Comparison of ENCODE assay signal across 8 cellular contexts in genomic region chr2:96207778-96208143, GRCh38. TPM values are rescaled to one million over a fixed set of nuclear protein-coding genes. Genes with fewer than 3 reads are reported as not detected.
DNase-seq lines count a peak whose midpoint lies in the region; ATAC-seq and TF ChIP-seq lines count a peak whose summit lies in the region.

No MANE protein-coding gene starts in this region.

- H3K4me3 Mint-ChIP-seq in T-helper 1 cell treated with Interleukin-12 subunit alpha and Interleukin-12 subunit beta and Interleukin-4 antibody, amounts not matched to agents 30 μg/mL and 1 μg/mL, for 36 hours, result peak overlapping the region; percentile 94
- peak overlapping the region; percentile 86 for H3K4me3 Mint-ChIP-seq in dendritic cell treated with granulocyte-macrophage colony-stimulating factor and Interleukin-4, amounts not matched to agents 40 ng/mL and 50 ng/mL, for 4 days
- H3K4me3 Mint-ChIP-seq in natural killer cell treated with Interleukin-12 subunit alpha and Interleukin-12 subunit beta and Interleukin-15 and Interleukin-18, amount 100 ng/mL, for 72 hours, result peak overlapping the region; percentile 98

- peaks cover 7% of the 10 kb centered on the region for H3K36me3 Mint-ChIP-seq in T-helper 1 cell treated with Interleukin-12 subunit alpha and Interleukin-12 subunit beta and Interleukin-4 antibody, amounts not matched to agents 30 μg/mL and 1 μg/mL, for 36 hours (ENCODE audit: low read depth)
- H3K36me3 Mint-ChIP-seq in dendritic cell treated with granulocyte-macrophage colony-stimulating factor and Interleukin-4, amounts not matched to agents 40 ng/mL and 50 ng/mL, for 4 days (ENCODE audit: low read depth), result peaks cover 56% of the 10 kb centered on the region
- H3K36me3 Mint-ChIP-seq in natural killer cell treated with Interleukin-12 subunit alpha and Interleukin-12 subunit beta and Interleukin-15 and Interleukin-18, amount 100 ng/mL, for 72 hours, result peaks cover 9% of the 10 kb centered on the region

- intact Hi-C loops in dendritic cell treated with granulocyte-macrophage colony-stimulating factor and Interleukin-4, amounts not matched to agents 40 ng/mL and 50 ng/mL, for 4 days (cut with micrococcal nuclease), result loop anchor here (2.0 kb wide), 2 partner anchors 35 to 59 kb away; partner anchors contain the start of gene CIAO1

- no peak for TF ChIP-seq CTCF in Loucy (conservative IDR thresholded peaks at IDR 0.05; ENCODE audit: low read length)

- H3K27ac Mint-ChIP-seq in T-helper 1 cell treated with Interleukin-12 subunit alpha and Interleukin-12 subunit beta and Interleukin-4 antibody, amounts not matched to agents 30 μg/mL and 1 μg/mL, for 36 hours, result peak overlapping the region; percentile 86
- H3K27ac Mint-ChIP-seq in dendritic cell treated with granulocyte-macrophage colony-stimulating factor and Interleukin-4, amounts not matched to agents 40 ng/mL and 50 ng/mL, for 4 days, result peak overlapping the region; percentile 91
- peak overlapping the region; percentile 89 to 92 for H3K27ac Mint-ChIP-seq in natural killer cell treated with Interleukin-12 subunit alpha and Interleukin-12 subunit beta and Interleukin-15 and Interleukin-18, amount 100 ng/mL, for 72 hours

- H3K4me2 ChIP-seq in Loucy (ENCODE audit: low read depth, low read length, poor library complexity, severe bottlenecking), result peak overlapping the region; percentile 100

- peaks cover 51% of the 10 kb centered on the region for H3K4me1 Mint-ChIP-seq in T-helper 1 cell treated with Interleukin-12 subunit alpha and Interleukin-12 subunit beta and Interleukin-4 antibody, amounts not matched to agents 30 μg/mL and 1 μg/mL, for 36 hours (ENCODE audit: low read depth)
- peaks cover 55% of the 10 kb centered on the region for H3K4me1 Mint-ChIP-seq in dendritic cell treated with granulocyte-macrophage colony-stimulating factor and Interleukin-4, amounts not matched to agents 40 ng/mL and 50 ng/mL, for 4 days (ENCODE audit: low read depth)
- peaks cover 47 to 53% of the 10 kb centered on the region in 2 donors for H3K4me1 Mint-ChIP-seq in natural killer cell treated with Interleukin-12 subunit alpha and Interleukin-12 subunit beta and Interleukin-15 and Interleukin-18, amount 100 ng/mL, for 72 hours (ENCODE audit: low read depth in 2 of 2)

- H4K20me1 ChIP-seq in Loucy (ENCODE audit: insufficient read depth, low read length, poor library complexity, severe bottlenecking), result peaks cover 52% of the 10 kb centered on the region

- no peak for ATAC-seq in natural killer cell treated with Interleukin-12 subunit alpha and Interleukin-12 subunit beta and Interleukin-15 and Interleukin-18, amount 100 ng/mL, for 72 hours
- no peak for ATAC-seq in HG02588 (IDR thresholded peaks at IDR 0.05; ENCODE audit: unreplicated experiment)
- no peak for ATAC-seq in HG02759 (IDR thresholded peaks at IDR 0.05; ENCODE audit: unreplicated experiment)

- H3K36me3 ChIP-seq in Loucy (ENCODE audit: insufficient read depth, low read length), result no peaks in the 10 kb centered on the region

- DNase-seq in T-helper 1 cell (no peak), dedifferentiated amniotic fluid mesenchymal stem cell (ENCODE audit: extremely low spot score) (no peak)
- DNase-seq in natural killer cell treated with Interleukin-12 subunit alpha and Interleukin-12 subunit beta and Interleukin-15 and Interleukin-18, amount 100 ng/mL, for 72 hours (ENCODE audit: low spot score), result no peak

- peaks cover 78% of the 10 kb centered on the region for H3K79me2 ChIP-seq in Loucy (ENCODE audit: insufficient read depth, low read length)

- H3K4me1 ChIP-seq in Loucy (ENCODE audit: insufficient read depth, low read length, poor library complexity, severe bottlenecking), result peaks cover 54% of the 10 kb centered on the region

- peak overlapping the region; percentile 94 for H3K9ac ChIP-seq in Loucy (ENCODE audit: low read depth, low read length, poor library complexity, severe bottlenecking)

- H3K4me3 ChIP-seq in Loucy (ENCODE audit: low read length, poor library complexity, severe bottlenecking), result peak overlapping the region; percentile 95

- no peaks in the 10 kb centered on the region for H3K9me3 ChIP-seq in Loucy (ENCODE audit: insufficient read depth, low read depth, low read length)

- no peaks in the 10 kb centered on the region for H3K27me3 ChIP-seq in Loucy (ENCODE audit: insufficient read depth, low read length, poor library complexity, severe bottlenecking)

- no peaks in the 10 kb centered on the region for H3K9me2 ChIP-seq in Loucy (replicated peaks; ENCODE audit: low read depth, low read length)

- no peaks in the 10 kb centered on the region for H3K27me3 Mint-ChIP-seq in T-helper 1 cell treated with Interleukin-12 subunit alpha and Interleukin-12 subunit beta and Interleukin-4 antibody, amounts not matched to agents 30 μg/mL and 1 μg/mL, for 36 hours (ENCODE audit: low read depth)
- H3K27me3 Mint-ChIP-seq in dendritic cell treated with granulocyte-macrophage colony-stimulating factor and Interleukin-4, amounts not matched to agents 40 ng/mL and 50 ng/mL, for 4 days, result no peaks in the 10 kb centered on the region
- H3K27me3 Mint-ChIP-seq in natural killer cell treated with Interleukin-12 subunit alpha and Interleukin-12 subunit beta and Interleukin-15 and Interleukin-18, amount 100 ng/mL, for 72 hours, result no peaks in the 10 kb centered on the region

- H2AFZ ChIP-seq in Loucy (ENCODE audit: low read length), result no peak overlapping the region

- H3F3A ChIP-seq in Loucy (ENCODE audit: low read depth), result no peaks in the 10 kb centered on the region

- no peaks in the 10 kb centered on the region for H3K9me3 Mint-ChIP-seq in T-helper 1 cell treated with Interleukin-12 subunit alpha and Interleukin-12 subunit beta and Interleukin-4 antibody, amounts not matched to agents 30 μg/mL and 1 μg/mL, for 36 hours
- no peaks in the 10 kb centered on the region for H3K9me3 Mint-ChIP-seq in dendritic cell treated with granulocyte-macrophage colony-stimulating factor and Interleukin-4, amounts not matched to agents 40 ng/mL and 50 ng/mL, for 4 days
- H3K9me3 Mint-ChIP-seq in natural killer cell treated with Interleukin-12 subunit alpha and Interleukin-12 subunit beta and Interleukin-15 and Interleukin-18, amount 100 ng/mL, for 72 hours, result no peaks in the 10 kb centered on the region

RNA-seq across cellular contexts. Expression of gene STARD7, which starts 0.9 kb away (rescaled TPM):
- 100 to 1,000 TPM; 153 to 206 TPM for total RNA-seq in natural killer cell treated with Interleukin-12 subunit alpha and Interleukin-12 subunit beta and Interleukin-15 and Interleukin-18, amount 100 ng/mL, for 72 hours

RNA-seq across cellular contexts. Expression of gene TMEM127, which starts 58.0 kb away (rescaled TPM):
- 10 to 100 TPM; 41.4 to 49.4 TPM for total RNA-seq in natural killer cell treated with Interleukin-12 subunit alpha and Interleukin-12 subunit beta and Interleukin-15 and Interleukin-18, amount 100 ng/mL, for 72 hours

RNA-seq across cellular contexts. Expression of gene CIAO1, which starts 58.3 kb away (rescaled TPM):
- 100 to 1,000 TPM in 1 of 2 donors, 10 to 100 TPM in 1; 98.0 to 108 TPM for total RNA-seq in natural killer cell treated with Interleukin-12 subunit alpha and Interleukin-12 subunit beta and Interleukin-15 and Interleukin-18, amount 100 ng/mL, for 72 hours
